ENCODE assay signal across 23 cellular contexts in the genomic region with DNA sequence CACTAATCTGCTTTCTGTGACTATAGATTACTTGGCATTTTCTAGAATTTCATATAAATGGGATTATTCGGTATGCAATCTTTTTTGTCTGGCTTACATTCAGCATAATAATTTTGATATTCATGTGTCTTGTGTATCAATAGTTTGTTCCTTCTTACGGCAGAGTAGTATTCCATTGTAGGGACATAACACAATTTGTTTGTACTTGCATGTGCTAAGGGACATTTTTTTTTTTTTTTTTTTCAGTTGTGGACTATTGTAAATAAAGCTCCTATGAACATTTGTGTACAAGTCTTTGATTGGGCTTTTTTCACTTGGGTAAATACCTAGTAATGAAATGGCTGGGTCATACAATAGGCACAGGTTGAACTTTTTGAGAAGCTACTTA.
"Had no signal": no experiment of that assay in that cellular context is flagged by ENCODE, and none has a peak within 500 bp of the region (broad histone marks: within the 10 kb centered on the region; RNA-seq: fewer than 3 reads in every experiment).

No MANE protein-coding gene starts in this region.

- H3K4me3 ChIP-seq: esophagus squamous epithelium, heart right ventricle, lower lobe of right lung, ovary, psoas muscle, sigmoid colon, spleen, transverse colon, upper lobe of right lung, vagina had no signal

- H3K9me3 Mint-ChIP-seq: effector memory CD8-positive, alpha-beta T cell; natural killer cell had no signal

- H3K27me3 ChIP-seq: esophagus squamous epithelium, heart right ventricle, ovary, sigmoid colon, spleen, transverse colon, upper lobe of right lung, vagina had no signal

- DNase-seq: cortex of kidney; effector memory CD8-positive, alpha-beta T cell; esophagus squamous epithelium; foreskin melanocyte; glutamatergic neuron; heart right ventricle; hippocampal formation; left colon; left ventricle myocardium superior; lower lobe of right lung; natural killer cell; occipital lobe; ovary; posterior cingulate gyrus; psoas muscle; right cardiac atrium; sigmoid colon; spleen; stimulated activated CD4-positive, alpha-beta T cell treated with anti-CD3 and anti-CD28 coated beads, Interleukin-4, amount 100 ng/mL, for 4 hours; stimulated activated naive CD4-positive, alpha-beta T cell; transverse colon; upper lobe of right lung had no signal

- ATAC-seq: effector memory CD8-positive, alpha-beta T cell; heart right ventricle; left colon; left ventricle myocardium superior; lower lobe of right lung; natural killer cell; psoas muscle; right cardiac atrium; upper lobe of right lung had no signal

- H3K27me3 Mint-ChIP-seq: effector memory CD8-positive, alpha-beta T cell had no signal

- H3K9me3 ChIP-seq: esophagus squamous epithelium, lower lobe of right lung, ovary, psoas muscle, transverse colon, upper lobe of right lung, vagina had no signal

- H3K4me1 ChIP-seq: esophagus squamous epithelium, heart right ventricle, lower lobe of right lung, sigmoid colon, spleen, transverse colon, upper lobe of right lung, vagina had no signal

- H3K27ac ChIP-seq: esophagus squamous epithelium, heart right ventricle, lower lobe of right lung, ovary, psoas muscle, sigmoid colon, spleen, transverse colon, upper lobe of right lung, vagina had no signal

- H3K4me3 Mint-ChIP-seq: effector memory CD8-positive, alpha-beta T cell; natural killer cell had no signal

- H3K27ac Mint-ChIP-seq: natural killer cell had no signal

- H3K36me3 ChIP-seq: ovary, transverse colon had no signal
